ENCODE assay signal across 34 cellular contexts in the genomic region with DNA sequence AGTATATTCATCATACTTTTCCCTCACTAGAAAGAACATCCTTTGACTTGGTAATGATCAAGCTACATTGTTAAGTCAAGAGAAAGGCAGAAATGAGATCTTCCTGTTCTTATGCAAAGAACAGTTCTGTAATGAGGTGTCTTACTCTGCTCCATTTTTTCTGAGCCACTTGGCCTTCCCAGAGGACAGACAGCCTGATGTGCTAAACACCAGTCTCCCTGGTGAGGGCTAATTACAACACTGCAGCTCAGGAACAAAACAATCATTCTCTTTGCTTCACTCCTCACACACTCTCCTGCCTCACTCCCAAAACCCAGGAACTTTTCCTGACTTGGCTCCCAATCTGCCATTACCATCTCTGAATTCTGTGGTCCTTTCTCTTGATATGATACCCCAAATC. TPM values are rescaled to one million over a fixed set of nuclear protein-coding genes. Genes with fewer than 3 reads are reported as not detected.
"Had no signal": no experiment of that assay in that cellular context is flagged by ENCODE, and none has a peak within 500 bp of the region (broad histone marks: within the 10 kb centered on the region; RNA-seq: fewer than 3 reads in every experiment).

No MANE protein-coding gene starts in this region.

- H3K9me3 ChIP-seq: ascending aorta, colonic mucosa, gastrocnemius medialis, right atrium auricular region, stomach, thyroid gland, upper lobe of right lung had no signal

- H2AFZ ChIP-seq: parathyroid adenoma had no signal

- ATAC-seq: effector memory CD8-positive, alpha-beta T cell; gastrocnemius medialis; left colon; stimulated activated naive B cell treated with anti-CD40 and anti-IgM and Interleukin-4, amounts not matched to agents 10 μg/mL and 1 μg/mL and 100 μg/mL, for 72 hours; upper lobe of right lung had no signal

- H3K4me1 Mint-ChIP-seq: activated CD4-positive, alpha-beta memory T cell treated with anti-CD3 and anti-CD28 coated beads, Interleukin-2, amount 10 ng/mL, durations not matched to agents 7 days and 5 days; activated CD4-positive, alpha-beta T cell treated with anti-CD3 and anti-CD28 coated beads, Interleukin-2, amount 10 ng/mL, durations not matched to agents 24 days and 14 days; activated naive CD4-positive, alpha-beta T cell treated with anti-CD3 and anti-CD28 coated beads, Interleukin-2, amount 10 ng/mL, durations not matched to agents 7 days and 5 days; activated naive CD8-positive, alpha-beta T cell treated with anti-CD3 and anti-CD28 coated beads, Interleukin-2, amount 10 ng/mL, durations not matched to agents 7 days and 5 days; brain; mesothelial cell of epicardium; naive B cell; stimulated activated naive B cell treated with anti-CD40 and anti-IgM and Interleukin-4, amounts not matched to agents 10 μg/mL and 1 μg/mL and 100 μg/mL, for 72 hours had no signal

- H3K4me1 ChIP-seq: ascending aorta, colonic mucosa, gastrocnemius medialis, parathyroid adenoma, right atrium auricular region, stomach, thyroid gland, upper lobe of right lung had no signal

- H3K36me3 ChIP-seq: ascending aorta, cardiac muscle cell, colonic mucosa, gastrocnemius medialis, right atrium auricular region, stomach, thyroid gland, upper lobe of right lung, WERI-Rb-1 had no signal

- H3K36me3 Mint-ChIP-seq: activated naive CD4-positive, alpha-beta T cell treated with anti-CD3 and anti-CD28 coated beads, Interleukin-2, amount 10 ng/mL, durations not matched to agents 7 days and 5 days; activated naive CD8-positive, alpha-beta T cell treated with anti-CD3 and anti-CD28 coated beads, Interleukin-2, amount 10 ng/mL, durations not matched to agents 7 days and 5 days; brain; mesothelial cell of epicardium had no signal

- DNase-seq: activated CD4-positive, alpha-beta memory T cell treated with anti-CD3 and anti-CD28 coated beads, Interleukin-2, amount 10 ng/mL, durations not matched to agents 7 days and 5 days; activated CD4-positive, alpha-beta T cell treated with anti-CD3 and anti-CD28 coated beads, Interleukin-2, amount 10 ng/mL, durations not matched to agents 24 days and 14 days; activated CD4-positive, CD25-positive, alpha-beta regulatory T cell treated with anti-CD3 and anti-CD28 coated beads, Interleukin-2, amount 50 U/mL, for 72 hours; activated CD8-positive, alpha-beta memory T cell treated with anti-CD3 and anti-CD28 coated beads, Interleukin-2, amount 50 U/mL, for 48 hours; activated gamma-delta T cell; activated naive CD4-positive, alpha-beta T cell treated with anti-CD3 and anti-CD28 coated beads, Interleukin-2, amount 10 ng/mL, durations not matched to agents 7 days and 5 days; activated naive CD8-positive, alpha-beta T cell treated with anti-CD3 and anti-CD28 coated beads, Interleukin-2, amount 10 ng/mL, durations not matched to agents 7 days and 5 days; activated T-cell treated with anti-CD3 and anti-CD28 coated beads, Interleukin-2, amount 50 U/mL, for 24 hours; cerebellar nuclear complex; colonic mucosa; effector memory CD8-positive, alpha-beta T cell; erythroblast; gastrocnemius medialis; glutamatergic neuron; kidney; left colon; naive B cell; occipital lobe; stimulated activated CD4-positive, alpha-beta T cell treated with anti-CD3 and anti-CD28 coated beads, Interleukin-15, amount 100 ng/mL, for 24 hours; stimulated activated CD4-positive, alpha-beta T cell treated with anti-CD3 and anti-CD28 coated beads, Interleukin-2, amount 100 ng/mL, for 24 hours; stimulated activated naive B cell treated with anti-CD40 and anti-IgM and Interleukin-4, amounts not matched to agents 10 μg/mL and 1 μg/mL and 100 μg/mL, for 72 hours; stomach; T1000; thyroid gland; upper lobe of right lung; WERI-Rb-1 had no signal

- H3K27ac Mint-ChIP-seq: activated CD4-positive, alpha-beta memory T cell treated with anti-CD3 and anti-CD28 coated beads, Interleukin-2, amount 10 ng/mL, durations not matched to agents 7 days and 5 days; activated CD4-positive, alpha-beta T cell treated with anti-CD3 and anti-CD28 coated beads, Interleukin-2, amount 10 ng/mL, durations not matched to agents 24 days and 14 days; activated naive CD4-positive, alpha-beta T cell treated with anti-CD3 and anti-CD28 coated beads, Interleukin-2, amount 10 ng/mL, durations not matched to agents 7 days and 5 days; activated naive CD8-positive, alpha-beta T cell treated with anti-CD3 and anti-CD28 coated beads, Interleukin-2, amount 10 ng/mL, durations not matched to agents 7 days and 5 days; activated T-cell treated with anti-CD3 and anti-CD28 coated beads, Interleukin-2, amount 50 U/mL, for 24 hours; brain; effector memory CD8-positive, alpha-beta T cell; mesothelial cell of epicardium; stimulated activated naive B cell treated with anti-CD40 and anti-IgM and Interleukin-4, amounts not matched to agents 10 μg/mL and 1 μg/mL and 100 μg/mL, for 72 hours had no signal

- H3K27me3 ChIP-seq: ascending aorta, cardiac muscle cell, colonic mucosa, gastrocnemius medialis, right atrium auricular region, stomach, thyroid gland, upper lobe of right lung had no signal

- H3K9me3 Mint-ChIP-seq: activated CD4-positive, alpha-beta memory T cell treated with anti-CD3 and anti-CD28 coated beads, Interleukin-2, amount 10 ng/mL, durations not matched to agents 7 days and 5 days; activated CD4-positive, alpha-beta T cell treated with anti-CD3 and anti-CD28 coated beads, Interleukin-2, amount 10 ng/mL, durations not matched to agents 24 days and 14 days; activated naive CD4-positive, alpha-beta T cell treated with anti-CD3 and anti-CD28 coated beads, Interleukin-2, amount 10 ng/mL, durations not matched to agents 7 days and 5 days; activated naive CD8-positive, alpha-beta T cell treated with anti-CD3 and anti-CD28 coated beads, Interleukin-2, amount 10 ng/mL, durations not matched to agents 7 days and 5 days; activated T-cell treated with anti-CD3 and anti-CD28 coated beads, Interleukin-2, amount 50 U/mL, for 24 hours; effector memory CD8-positive, alpha-beta T cell had no signal

- H3K4me3 ChIP-seq: ascending aorta, cardiac muscle cell, colonic mucosa, gastrocnemius medialis, right atrium auricular region, stomach, thyroid gland, upper lobe of right lung had no signal

- H3K27ac ChIP-seq: ascending aorta, cardiac muscle cell, colonic mucosa, gastrocnemius medialis, parathyroid adenoma, right atrium auricular region, stomach, thyroid gland, upper lobe of right lung, WERI-Rb-1 had no signal

- H3K4me3 Mint-ChIP-seq: activated CD4-positive, alpha-beta memory T cell treated with anti-CD3 and anti-CD28 coated beads, Interleukin-2, amount 10 ng/mL, durations not matched to agents 7 days and 5 days; activated CD4-positive, alpha-beta T cell treated with anti-CD3 and anti-CD28 coated beads, Interleukin-2, amount 10 ng/mL, durations not matched to agents 24 days and 14 days; activated naive CD4-positive, alpha-beta T cell treated with anti-CD3 and anti-CD28 coated beads, Interleukin-2, amount 10 ng/mL, durations not matched to agents 7 days and 5 days; activated naive CD8-positive, alpha-beta T cell treated with anti-CD3 and anti-CD28 coated beads, Interleukin-2, amount 10 ng/mL, durations not matched to agents 7 days and 5 days; activated T-cell treated with anti-CD3 and anti-CD28 coated beads, Interleukin-2, amount 50 U/mL, for 24 hours; brain; effector memory CD8-positive, alpha-beta T cell; mesothelial cell of epicardium; naive B cell; stimulated activated naive B cell treated with anti-CD40 and anti-IgM and Interleukin-4, amounts not matched to agents 10 μg/mL and 1 μg/mL and 100 μg/mL, for 72 hours had no signal

- H3K9ac ChIP-seq: parathyroid adenoma had no signal

- H3K27me3 Mint-ChIP-seq: activated naive CD8-positive, alpha-beta T cell treated with anti-CD3 and anti-CD28 coated beads, Interleukin-2, amount 10 ng/mL, durations not matched to agents 7 days and 5 days; brain had no signal

- H3K79me2 ChIP-seq: parathyroid adenoma had no signal

RNA-seq across cellular contexts. Expression of a gene that starts 25.6 kb away (rescaled TPM):
- total RNA-seq: activated CD4-positive, alpha-beta memory T cell treated with anti-CD3 and anti-CD28 coated beads, Interleukin-2, amount 10 ng/mL, durations not matched to agents 7 days and 5 days; activated CD4-positive, alpha-beta T cell treated with anti-CD3 and anti-CD28 coated beads, Interleukin-2, amount 10 ng/mL, durations not matched to agents 24 days and 14 days; activated naive CD8-positive, alpha-beta T cell treated with anti-CD3 and anti-CD28 coated beads, Interleukin-2, amount 10 ng/mL, durations not matched to agents 7 days and 5 days; cardiac muscle cell; dermis microvascular lymphatic vessel endothelial cell; pulmonary artery endothelial cell had no signal
- polyA plus RNA-seq: cardiac muscle cell had no signal
